13 cellular contexts compared by ENCODE assay signal in genomic region chr5:77853353-77853907, GRCh38.
DNase-seq lines count a peak whose midpoint lies in the region; TF ChIP-seq lines count a peak whose summit lies in the region.
"Had no signal": no experiment of that assay in that cellular context is flagged by ENCODE, and none has a peak within 500 bp of the region (broad histone marks: within the 10 kb centered on the region; RNA-seq: fewer than 3 reads in every experiment).

No MANE protein-coding gene starts in this region.

- no peaks in the 10 kb centered on the region for H3K36me3 Mint-ChIP-seq in nephron progenitor cell (ENCODE audit: low read depth)
- H3K36me3 Mint-ChIP-seq: CD4-positive, CD25-positive, alpha-beta regulatory T cell had no signal

- peaks cover 11% of the 10 kb centered on the region for H3K9me3 ChIP-seq in KOPT-K1 (ENCODE audit: insufficient read depth, low read length, poor library complexity, severe bottlenecking)
- H3K9me3 ChIP-seq: heart right ventricle had no signal

- DNase-seq in DMS79 (lab: John Stamatoyannopoulos, UW) = peak; percentile 11
- no peak for DNase-seq in brain microvascular endothelial cell
- no peak for DNase-seq in nephron progenitor cell
- DNase-seq in stimulated activated naive CD4-positive, alpha-beta T cell (lab: John Stamatoyannopoulos, UW) = no peak
- no peak for DNase-seq in activated CD4-positive, alpha-beta T cell treated with anti-CD3 and anti-CD28 coated beads for 4 hours
- no peak for DNase-seq in iPS-NIHi7 (ENCODE audit: extremely low spot score)
- DNase-seq: activated T-cell treated with anti-CD3 and anti-CD28 coated beads, Interleukin-2, amount 50 U/mL, for 1 hour; amniotic stem cell; heart right ventricle; NCI-H446 had no signal

- TF ChIP-seq CTCF in brain microvascular endothelial cell (IDR thresholded peaks at IDR 0.05; ENCODE audit: low read depth, low read length, missing control alignments) (no peak), nephron progenitor cell (IDR thresholded peaks at IDR 0.05) (no peak)

- H3K36me3 ChIP-seq in KOPT-K1 (ENCODE audit: insufficient read depth, low read length) (no peaks in the 10 kb centered on the region), brain microvascular endothelial cell (replicated peaks) (no peaks in the 10 kb centered on the region)
- H3K36me3 ChIP-seq: heart right ventricle had no signal

- peaks cover 68% of the 10 kb centered on the region for H3K4me1 Mint-ChIP-seq in nephron progenitor cell

- no peaks in the 10 kb centered on the region for H3K27me3 ChIP-seq in brain microvascular endothelial cell (replicated peaks)

- H3K9me3 Mint-ChIP-seq in nephron progenitor cell = no peaks in the 10 kb centered on the region

- no peak overlapping the region for H3K27ac Mint-ChIP-seq in nephron progenitor cell
- H3K27ac Mint-ChIP-seq: CD4-positive, CD25-positive, alpha-beta regulatory T cell had no signal

- peak overlapping the region; percentile 53 for H3K4me3 Mint-ChIP-seq in nephron progenitor cell

- peaks cover 29% of the 10 kb centered on the region for H3K27me3 Mint-ChIP-seq in nephron progenitor cell (ENCODE audit: low read depth, poor library complexity)

- H3K4me3 ChIP-seq in brain microvascular endothelial cell (ENCODE audit: low read depth, low read length) = no peak overlapping the region
- H3K4me3 ChIP-seq: K562 had no signal

- in situ Hi-C loops in brain microvascular endothelial cell (cut with HindIII; ENCODE audit: low pct_ligation_motif_present, low sequenced_read_pairs) = no loop called here

- peak overlapping the region; percentile 58 for H3K27ac ChIP-seq in KOPT-K1 (ENCODE audit: low read depth, low read length, poor library complexity, severe bottlenecking)
- H3K27ac ChIP-seq in brain microvascular endothelial cell = peak overlapping the region; percentile 60
- H3K27ac ChIP-seq: heart right ventricle had no signal
